In genomic region chr5:74763504-74763903, GRCh38 we compare ENCODE assay signal across 1 cellular context.
TF ChIP-seq lines count a peak whose summit lies in the region.

No MANE protein-coding gene starts in this region.

TF ChIP-seq in endothelial cell of umbilical vein, 7 proteins besides CTCF, POLR2A, EP300 and RAD21:
- TF ChIP-seq, protein P1, sequence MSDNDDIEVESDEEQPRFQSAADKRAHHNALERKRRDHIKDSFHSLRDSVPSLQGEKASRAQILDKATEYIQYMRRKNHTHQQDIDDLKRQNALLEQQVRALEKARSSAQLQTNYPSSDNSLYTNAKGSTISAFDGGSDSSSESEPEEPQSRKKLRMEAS (IDR thresholded peaks at IDR 0.05; ENCODE audit: insufficient read depth, insufficient read length), result no peak
- peak; percentile 27 for TF ChIP-seq FOS (IDR thresholded peaks at IDR 0.05; ENCODE audit: borderline replicate concordance, insufficient read depth, low read length)
TF ChIP-seq in endothelial cell of umbilical vein: peak in this region for 1.
